12 cellular contexts compared by ENCODE assay signal in genomic region chr10:118447478-118447877, GRCh38.
DNase-seq lines count a peak whose midpoint lies in the region; ATAC-seq and TF ChIP-seq lines count a peak whose summit lies in the region.
"Had no signal": no experiment of that assay in that cellular context is flagged by ENCODE, and none has a peak within 500 bp of the region (broad histone marks: within the 10 kb centered on the region; RNA-seq: fewer than 3 reads in every experiment).

No MANE protein-coding gene starts in this region.

- TF ChIP-seq CTCF in RWPE2 (IDR thresholded peaks at IDR 0.05; ENCODE audit: poor library complexity, severe bottlenecking) (no peak), foreskin fibroblast (IDR thresholded peaks at IDR 0.05; ENCODE audit: low read depth, low read length) (no peak), hepatocyte (IDR thresholded peaks at IDR 0.05; ENCODE audit: poor library complexity) (no peak)

- H3K27ac ChIP-seq in RWPE2 (ENCODE audit: poor library complexity, severe bottlenecking) = no peak overlapping the region
- no peak overlapping the region for H3K27ac ChIP-seq in hepatocyte

- no peaks in the 10 kb centered on the region for H3K9me3 ChIP-seq in RWPE2 (ENCODE audit: severe bottlenecking)
- H3K9me3 ChIP-seq in hepatocyte (ENCODE audit: low read depth) = no peaks in the 10 kb centered on the region

- intact Hi-C loops in posterior vena cava (cut with DNase I) = loop anchor here in 1 of 2 donors (10.0 kb wide), 1 partner anchor 933 kb away; no protein-coding TSS in a partner anchor

- H3K36me3 ChIP-seq in RWPE2 (ENCODE audit: low read depth) (no peaks in the 10 kb centered on the region), hepatocyte (replicated peaks; ENCODE audit: insufficient read depth, low read depth) (no peaks in the 10 kb centered on the region)

- ATAC-seq in RWPE2 (ENCODE audit: low read depth) (peak; percentile 59; the same call in 2 of the 3 replicates), GM19395 (IDR thresholded peaks at IDR 0.05; ENCODE audit: unreplicated experiment) (no peak)

- H3K4me3 ChIP-seq in RWPE2 (ENCODE audit: severe bottlenecking) (no peak overlapping the region), foreskin fibroblast (ENCODE audit: low read depth in 1 of 2, low read length in 2 of 2) (no peak overlapping the region), hepatocyte (no peak overlapping the region)

- DNase-seq in EL = peak; percentile 57
- DNase-seq in RWPE2 (ENCODE audit: low spot score) = peak; percentile 61
- DNase-seq in foreskin fibroblast = peak; percentile 21 to 73
- peak; percentile 87 for DNase-seq in posterior vena cava (ENCODE audit: low spot score)
- DNase-seq in DMS114 treated with DMSO at 0.1 percent for 48 hours (lab: John Stamatoyannopoulos, UW; ENCODE audit: unreplicated experiment) = no peak
- no peak for DNase-seq in hepatocyte (ENCODE audit: low spot score)
- DNase-seq in mesenteric fat pad (ENCODE audit: low spot score) = no peak
- DNase-seq: activated CD8-positive, alpha-beta memory T cell treated with anti-CD3 and anti-CD28 coated beads, Interleukin-2, amount 50 U/mL, for 48 hours; CD4-positive, CD25-positive, alpha-beta regulatory T cell; Kasumi-1; RPMI8226 had no signal

- no peaks in the 10 kb centered on the region for H3K9me2 ChIP-seq in hepatocyte (replicated peaks; ENCODE audit: insufficient read depth)

- no peaks in the 10 kb centered on the region for H3K79me2 ChIP-seq in hepatocyte

- H3K4me1 ChIP-seq in RWPE2 (ENCODE audit: insufficient read depth, poor library complexity, severe bottlenecking) = no peaks in the 10 kb centered on the region
- no peaks in the 10 kb centered on the region for H3K4me1 ChIP-seq in hepatocyte (ENCODE audit: insufficient read depth)

- H3K4me2 ChIP-seq in hepatocyte = no peak overlapping the region

- 82% methylated on average over 10 of the region's 10 CpGs for WGBS in hepatocyte (ENCODE audit: low lambda C conversion rate, missing lambda C conversion rate)

- no peaks in the 10 kb centered on the region for H4K20me1 ChIP-seq in hepatocyte (ENCODE audit: insufficient read depth, poor library complexity, severe bottlenecking)

- no peaks in the 10 kb centered on the region for H3K27me3 ChIP-seq in RWPE2 (ENCODE audit: insufficient read depth, poor library complexity, severe bottlenecking)
- no peaks in the 10 kb centered on the region for H3K27me3 ChIP-seq in hepatocyte

- H2AFZ ChIP-seq in hepatocyte = no peak overlapping the region

Comparison
In these comparisons a context has a peak if more than half of its experiments do, and no peak if none do; other contexts are left out.
1. DNase-seq: peak in EL (single experiment), RWPE2 (single experiment), foreskin fibroblast (2 of 2) and posterior vena cava (single experiment); none in DMS114 treated with DMSO at 0.1 percent for 48 hours (single experiment), hepatocyte (single experiment) and mesenteric fat pad (single experiment).